32 cellular contexts compared by ENCODE assay signal in genomic region chr2:219291910-219292490, GRCh38. TPM values are rescaled to one million over a fixed set of nuclear protein-coding genes. Genes with fewer than 3 reads are reported as not detected.
"Had no signal": no experiment of that assay in that cellular context is flagged by ENCODE, and none has a peak within 500 bp of the region (broad histone marks: within the 10 kb centered on the region; RNA-seq: fewer than 3 reads in every experiment).

No MANE protein-coding gene starts in this region.

- H3K9me3 ChIP-seq: heart left ventricle, left lung, lower lobe of right lung, right atrium auricular region, thoracic aorta, vagina had no signal

- H3K4me1 Mint-ChIP-seq: endodermal cell had no signal

- H3K9me3 Mint-ChIP-seq: activated CD4-positive, alpha-beta T cell treated with anti-CD3 and anti-CD28 coated beads, Interleukin-2, amount 10 ng/mL, durations not matched to agents 24 days and 14 days; activated CD8-positive, alpha-beta T cell treated with anti-CD3 and anti-CD28 coated beads for 36 hours; activated naive CD4-positive, alpha-beta T cell treated with anti-CD3 and anti-CD28 coated beads, Interleukin-2, amount 10 ng/mL, durations not matched to agents 7 days and 5 days; activated T-cell treated with anti-CD3 and anti-CD28 coated beads, Interleukin-2, amount 50 U/mL, for 72 hours; endodermal cell; natural killer cell; neural progenitor cell; type B pancreatic cell had no signal

- H3K27me3 ChIP-seq: brain microvascular endothelial cell, foreskin keratinocyte, heart left ventricle, right atrium auricular region, vagina had no signal

- H3K4me3 Mint-ChIP-seq: activated CD4-positive, alpha-beta T cell treated with anti-CD3 and anti-CD28 coated beads, Interleukin-2, amount 10 ng/mL, durations not matched to agents 24 days and 14 days; activated CD8-positive, alpha-beta T cell treated with anti-CD3 and anti-CD28 coated beads for 36 hours; activated naive CD4-positive, alpha-beta T cell treated with anti-CD3 and anti-CD28 coated beads, Interleukin-2, amount 10 ng/mL, durations not matched to agents 7 days and 5 days; activated T-cell treated with anti-CD3 and anti-CD28 coated beads, Interleukin-2, amount 50 U/mL, for 72 hours; endodermal cell; natural killer cell; neural progenitor cell; T-helper 17 cell; type B pancreatic cell had no signal

- H3K36me3 Mint-ChIP-seq: activated naive CD4-positive, alpha-beta T cell treated with anti-CD3 and anti-CD28 coated beads, Interleukin-2, amount 10 ng/mL, durations not matched to agents 7 days and 5 days; natural killer cell; neural progenitor cell; type B pancreatic cell had no signal

- H3K27me3 Mint-ChIP-seq: activated CD4-positive, alpha-beta T cell treated with anti-CD3 and anti-CD28 coated beads, Interleukin-2, amount 10 ng/mL, durations not matched to agents 24 days and 14 days; activated CD8-positive, alpha-beta T cell treated with anti-CD3 and anti-CD28 coated beads for 36 hours; T-helper 17 cell had no signal

- H3K36me3 ChIP-seq: brain microvascular endothelial cell, heart left ventricle, left lung, lower lobe of right lung, neural progenitor cell, right atrium auricular region, thoracic aorta, vagina had no signal

- H3K4me3 ChIP-seq: heart left ventricle, left lung, lower lobe of right lung, neural progenitor cell, right atrium auricular region, thoracic aorta, vagina had no signal

- DNase-seq: activated CD4-positive, alpha-beta T cell treated with anti-CD3 and anti-CD28 coated beads, Interleukin-2, amount 10 ng/mL, durations not matched to agents 24 days and 14 days; activated CD8-positive, alpha-beta T cell treated with anti-CD3 and anti-CD28 coated beads for 36 hours; activated naive CD4-positive, alpha-beta T cell treated with anti-CD3 and anti-CD28 coated beads, Interleukin-2, amount 10 ng/mL, durations not matched to agents 7 days and 5 days; activated T-cell treated with anti-CD3 and anti-CD28 coated beads, Interleukin-2, amount 50 U/mL, for 72 hours; amniotic stem cell; brain microvascular endothelial cell; foreskin keratinocyte; hypothalamus; kidney glomerular epithelial cell; lower lobe of right lung; mesenchymal stem cell; natural killer cell; occipital lobe; stimulated activated CD4-positive, alpha-beta T cell treated with anti-CD3 and anti-CD28 coated beads, Interleukin-4, amount 100 ng/mL, for 1 hour; T-helper 17 cell; T1000 had no signal

- H3K27ac Mint-ChIP-seq: activated CD4-positive, alpha-beta T cell treated with anti-CD3 and anti-CD28 coated beads, Interleukin-2, amount 10 ng/mL, durations not matched to agents 24 days and 14 days; activated CD8-positive, alpha-beta T cell treated with anti-CD3 and anti-CD28 coated beads for 36 hours; activated naive CD4-positive, alpha-beta T cell treated with anti-CD3 and anti-CD28 coated beads, Interleukin-2, amount 10 ng/mL, durations not matched to agents 7 days and 5 days; activated T-cell treated with anti-CD3 and anti-CD28 coated beads, Interleukin-2, amount 50 U/mL, for 72 hours; endodermal cell; neural progenitor cell; T-helper 17 cell; type B pancreatic cell had no signal

- H3K27ac ChIP-seq: brain microvascular endothelial cell, foreskin keratinocyte, heart left ventricle, left lung, lower lobe of right lung, neural progenitor cell, parathyroid adenoma, right atrium auricular region, thoracic aorta, vagina had no signal

- ATAC-seq: activated CD8-positive, alpha-beta T cell treated with anti-CD3 and anti-CD28 coated beads for 36 hours; activated T-cell treated with anti-CD3 and anti-CD28 coated beads, Interleukin-2, amount 50 U/mL, for 72 hours; esophagus mucosa; foreskin keratinocyte; heart left ventricle; left lung; lower lobe of right lung; natural killer cell; stimulated activated naive CD8-positive, alpha-beta T cell treated with anti-CD3 and anti-CD28 coated beads, Interleukin-15, Interleukin-2, amounts not matched to agents 100 U/mL and 50 U/mL, for 24 hours; T-helper 17 cell had no signal

RNA-seq across cellular contexts. Expression of gene PTPRN, which starts 17.2 kb away (rescaled TPM):
- total RNA-seq: activated CD4-positive, alpha-beta T cell treated with anti-CD3 and anti-CD28 coated beads, Interleukin-2, amount 10 ng/mL, durations not matched to agents 24 days and 14 days; esophagus mucosa; foreskin keratinocyte; lower lobe of right lung; pulmonary artery endothelial cell; thoracic aorta had no signal
- polyA plus RNA-seq: foreskin keratinocyte had no signal

RNA-seq across cellular contexts. Expression of gene TUBA4B, which starts 39.0 kb away (rescaled TPM):
- total RNA-seq: activated CD4-positive, alpha-beta T cell treated with anti-CD3 and anti-CD28 coated beads, Interleukin-2, amount 10 ng/mL, durations not matched to agents 24 days and 14 days; activated CD8-positive, alpha-beta T cell treated with anti-CD3 and anti-CD28 coated beads for 36 hours; activated T-cell treated with anti-CD3 and anti-CD28 coated beads, Interleukin-2, amount 50 U/mL, for 72 hours; astrocyte; cardiac septum; cerebellum; endodermal cell; esophagus mucosa; foreskin keratinocyte; heart left ventricle; mononuclear cell; natural killer cell; occipital lobe; pulmonary artery endothelial cell; right atrium auricular region; T-helper 17 cell; thoracic aorta; vagina had no signal
- polyA plus RNA-seq: heart left ventricle had no signal

RNA-seq across cellular contexts. Expression of gene RESP18, which starts 40.5 kb away (rescaled TPM):
- total RNA-seq: activated CD4-positive, alpha-beta T cell treated with anti-CD3 and anti-CD28 coated beads, Interleukin-2, amount 10 ng/mL, durations not matched to agents 24 days and 14 days; activated CD8-positive, alpha-beta T cell treated with anti-CD3 and anti-CD28 coated beads for 36 hours; activated T-cell treated with anti-CD3 and anti-CD28 coated beads, Interleukin-2, amount 50 U/mL, for 72 hours; astrocyte; cardiac septum; endodermal cell; esophagus mucosa; foreskin keratinocyte; heart left ventricle; left lung; lower lobe of right lung; mononuclear cell; natural killer cell; occipital lobe; pulmonary artery endothelial cell; right atrium auricular region; T-helper 17 cell; thoracic aorta; vagina had no signal
- polyA plus RNA-seq: foreskin keratinocyte, heart left ventricle had no signal
